15 cellular contexts compared by ENCODE assay signal in genomic region chr1:175016073-175016722, GRCh38. TPM values are rescaled to one million over a fixed set of nuclear protein-coding genes. Genes with fewer than 3 reads are reported as not detected.
DNase-seq lines count a peak whose midpoint lies in the region; ATAC-seq lines count a peak whose summit lies in the region.
"Had no signal": no experiment of that assay in that cellular context is flagged by ENCODE, and none has a peak within 500 bp of the region (broad histone marks: within the 10 kb centered on the region; RNA-seq: fewer than 3 reads in every experiment).

No MANE protein-coding gene starts in this region.

- peak overlapping the region; percentile 52 for H3K9ac ChIP-seq in adipocyte (ENCODE audit: low read length)

- no peak for ATAC-seq in naive thymus-derived CD4-positive, alpha-beta T cell
- ATAC-seq in GM19035 (IDR thresholded peaks at IDR 0.05; ENCODE audit: unreplicated experiment), result no peak
- ATAC-seq: left lung, Right ventricle myocardium inferior had no signal

- POLR2A ChIA-PET in naive thymus-derived CD4-positive, alpha-beta T cell (lab: Charles Lee), result interaction anchor here (0.5 to 2.9 kb wide), 4 partner anchors 12 to 1416 kb away, joined by 3 to 13 read pairs (median 3); partner anchors contain the start of gene CACYBP

- no peaks in the 10 kb centered on the region for H3K27me3 ChIP-seq in adipocyte (replicated peaks; ENCODE audit: control insufficient read depth, insufficient read depth, low read length)
- no peaks in the 10 kb centered on the region for H3K27me3 ChIP-seq in naive thymus-derived CD4-positive, alpha-beta T cell (ENCODE audit: control insufficient read depth in 2 of 2, insufficient read depth in 2 of 2, low read length in 2 of 2)
- H3K27me3 ChIP-seq: left lung, suprapubic skin had no signal

- H3K36me3 Mint-ChIP-seq in naive thymus-derived CD4-positive, alpha-beta T cell, result peaks cover 10 to 36% (median 19%) of the 10 kb centered on the region in 5 donors

- no peak overlapping the region for H3K27ac ChIP-seq in naive thymus-derived CD4-positive, alpha-beta T cell (ENCODE audit: low read depth, low read length)
- H3K27ac ChIP-seq: left lung, suprapubic skin had no signal

- H3K4me1 Mint-ChIP-seq in naive thymus-derived CD4-positive, alpha-beta T cell, result peaks cover 10 to 23% (median 16%) of the 10 kb centered on the region in 7 donors

- H3K27ac Mint-ChIP-seq in naive thymus-derived CD4-positive, alpha-beta T cell, result peak overlapping the region in 7 of 9 donors; percentile 21 to 67 (median 62)

- intact Hi-C loops in naive thymus-derived CD4-positive, alpha-beta T cell (cut with micrococcal nuclease), result no loop called here

- H3K4me1 ChIP-seq in adipocyte (ENCODE audit: control insufficient read depth, insufficient read depth, low read length), result peaks cover 28% of the 10 kb centered on the region
- H3K4me1 ChIP-seq in naive thymus-derived CD4-positive, alpha-beta T cell (ENCODE audit: control insufficient read depth in 2 of 2, insufficient read depth in 2 of 2, low read length in 2 of 2), result no peaks in the 10 kb centered on the region
- H3K4me1 ChIP-seq: left lung, suprapubic skin had no signal

- H3K9me3 ChIP-seq in adipocyte (ENCODE audit: control insufficient read depth, low read length), result no peaks in the 10 kb centered on the region
- no peaks in the 10 kb centered on the region for H3K9me3 ChIP-seq in naive thymus-derived CD4-positive, alpha-beta T cell (ENCODE audit: control insufficient read depth in 2 of 3, low read length in 3 of 3)
- H3K9me3 ChIP-seq: left lung, suprapubic skin had no signal

- CTCF ChIA-PET in naive thymus-derived CD4-positive, alpha-beta T cell (lab: Charles Lee), result interaction anchor here (0.9 to 1.8 kb wide), 2 partner anchors 13 to 48 kb away, joined by 4 to 8 read pairs; no protein-coding TSS in a partner anchor

- H3K9me3 Mint-ChIP-seq in naive thymus-derived CD4-positive, alpha-beta T cell, result peaks cover 0 to 1% (median 0%) of the 10 kb centered on the region in 11 donors
- H3K9me3 Mint-ChIP-seq: brain, neural crest cell had no signal

- H3K4me3 Mint-ChIP-seq in naive thymus-derived CD4-positive, alpha-beta T cell, result no peak overlapping the region

- H3K4me3 ChIP-seq in adipocyte (ENCODE audit: low read length), result peak overlapping the region; percentile 2
- H3K4me3 ChIP-seq in naive thymus-derived CD4-positive, alpha-beta T cell (ENCODE audit: low read length), result no peak overlapping the region
- H3K4me3 ChIP-seq: left lung, suprapubic skin had no signal

- DNase-seq in AG08396 (ENCODE audit: low spot score) (peak; percentile 33), ELR (ENCODE audit: low read depth) (peak; percentile 57), adipocyte (ENCODE audit: low read depth) (peak; percentile 69), NCI-H69 (lab: John Stamatoyannopoulos, UW) (no peak)
- no peak for DNase-seq in naive thymus-derived CD4-positive, alpha-beta T cell
- no peak for DNase-seq in stimulated activated CD4-positive, alpha-beta T cell treated with anti-CD3 and anti-CD28 coated beads, Interleukin-4, amount 100 ng/mL, for 4 hours
- DNase-seq: hippocampal formation, left lung, NCI-H1417, NCI-H526 had no signal

- H3K27me3 Mint-ChIP-seq in naive thymus-derived CD4-positive, alpha-beta T cell, result no peaks in the 10 kb centered on the region
- H3K27me3 Mint-ChIP-seq: brain had no signal

- peaks cover 55% of the 10 kb centered on the region for H3K36me3 ChIP-seq in adipocyte (ENCODE audit: control insufficient read depth, insufficient read depth, low read length, severe bottlenecking)
- peaks cover 21 to 71% (median 31%) of the 10 kb centered on the region in 3 experiments for H3K36me3 ChIP-seq in naive thymus-derived CD4-positive, alpha-beta T cell (ENCODE audit: control insufficient read depth in 2 of 3, insufficient read depth in 3 of 3, low read length in 3 of 3)

RNA-seq across cellular contexts. Expression of gene MRPS14, which starts 7.0 kb away (rescaled TPM):
- total RNA-seq in naive thymus-derived CD4-positive, alpha-beta T cell, result 10 to 100 TPM; 12.4 to 36.5 (median 31.5) TPM
- 10 to 100 TPM; 53.6 to 67.6 TPM for polyA plus RNA-seq in naive thymus-derived CD4-positive, alpha-beta T cell

RNA-seq across cellular contexts. Expression of gene CACYBP, which starts 16.5 kb away (rescaled TPM):
- 100 to 1,000 TPM in 2 of 5 experiments, 10 to 100 TPM in 3; 70.8 to 190 (median 96.2) TPM for total RNA-seq in naive thymus-derived CD4-positive, alpha-beta T cell
- polyA plus RNA-seq in naive thymus-derived CD4-positive, alpha-beta T cell, result 100 to 1,000 TPM; 164 to 192 TPM

RNA-seq across cellular contexts. Expression of gene TNN, which starts 51.4 kb away (rescaled TPM):
- total RNA-seq in naive thymus-derived CD4-positive, alpha-beta T cell, result not detected
- not detected for polyA plus RNA-seq in naive thymus-derived CD4-positive, alpha-beta T cell

Comparison
In these comparisons a context has a peak if more than half of its experiments do, and no peak if none do; other contexts are left out.
1. DNase-seq: peak in AG08396 (single experiment), ELR (single experiment) and adipocyte (single experiment); none in naive thymus-derived CD4-positive, alpha-beta T cell (0 of 9), NCI-H69 (single experiment) and stimulated activated CD4-positive, alpha-beta T cell treated with anti-CD3 and anti-CD28 coated beads, Interleukin-4, amount 100 ng/mL, for 4 hours (0 of 2).